ENCODE assay signal across 19 cellular contexts in genomic region chr10:31587691-31588090, GRCh38.
A peak's percentile ranks its signal among the peaks of the same experiment; 100 is the strongest.
DNase-seq lines count a peak whose midpoint lies in the region; ATAC-seq and TF ChIP-seq lines count a peak whose summit lies in the region.
"Had no signal": no experiment of that assay in that cellular context is flagged by ENCODE, and none has a peak within 500 bp of the region (broad histone marks: within the 10 kb centered on the region; RNA-seq: fewer than 3 reads in every experiment).

No MANE protein-coding gene starts in this region.

- peak overlapping the region; percentile 44 for H3K4me3 Mint-ChIP-seq in activated naive CD8-positive, alpha-beta T cell treated with anti-CD3 and anti-CD28 coated beads, Interleukin-2, amount 10 ng/mL, durations not matched to agents 7 days and 5 days
- no peak overlapping the region for H3K4me3 Mint-ChIP-seq in activated naive CD8-positive, alpha-beta T cell treated with anti-CD3 and anti-CD28 coated beads for 36 hours
- no peak overlapping the region for H3K4me3 Mint-ChIP-seq in dendritic cell treated with granulocyte-macrophage colony-stimulating factor and Interleukin-4, amounts not matched to agents 40 ng/mL and 50 ng/mL, for 4 days
- H3K4me3 Mint-ChIP-seq: GM23338 had no signal

- ATAC-seq in activated naive CD8-positive, alpha-beta T cell treated with anti-CD3 and anti-CD28 coated beads, Interleukin-2, amount 10 ng/mL, durations not matched to agents 7 days and 5 days (ENCODE audit: low read depth), result no peak
- ATAC-seq: A549; CD8-positive, alpha-beta T cell; GM12878; GM23338 had no signal

- H3K27ac Mint-ChIP-seq in activated naive CD8-positive, alpha-beta T cell treated with anti-CD3 and anti-CD28 coated beads, Interleukin-2, amount 10 ng/mL, durations not matched to agents 7 days and 5 days, result no peak overlapping the region
- no peak overlapping the region for H3K27ac Mint-ChIP-seq in activated naive CD8-positive, alpha-beta T cell treated with anti-CD3 and anti-CD28 coated beads for 36 hours
- H3K27ac Mint-ChIP-seq in dendritic cell treated with granulocyte-macrophage colony-stimulating factor and Interleukin-4, amounts not matched to agents 40 ng/mL and 50 ng/mL, for 4 days, result peak overlapping the region; percentile 83
- H3K27ac Mint-ChIP-seq: CD8-positive, alpha-beta T cell; GM23338 had no signal

- H3K4me1 Mint-ChIP-seq in activated naive CD8-positive, alpha-beta T cell treated with anti-CD3 and anti-CD28 coated beads, Interleukin-2, amount 10 ng/mL, durations not matched to agents 7 days and 5 days, result peaks cover 8% of the 10 kb centered on the region
- peaks cover 6% of the 10 kb centered on the region for H3K4me1 Mint-ChIP-seq in activated naive CD8-positive, alpha-beta T cell treated with anti-CD3 and anti-CD28 coated beads for 36 hours
- peaks cover 79% of the 10 kb centered on the region for H3K4me1 Mint-ChIP-seq in dendritic cell treated with granulocyte-macrophage colony-stimulating factor and Interleukin-4, amounts not matched to agents 40 ng/mL and 50 ng/mL, for 4 days (ENCODE audit: low read depth)

- peaks cover 23% of the 10 kb centered on the region for H3K4me1 ChIP-seq in left ventricle myocardium inferior

- DNase-seq in activated naive CD8-positive, alpha-beta T cell treated with anti-CD3 and anti-CD28 coated beads, Interleukin-2, amount 10 ng/mL, durations not matched to agents 7 days and 5 days, result no peak
- DNase-seq in activated naive CD8-positive, alpha-beta T cell treated with anti-CD3 and anti-CD28 coated beads for 36 hours, result no peak
- DNase-seq in left ventricle myocardium inferior (peak; percentile 47), cardiac septum (ENCODE audit: low spot score) (no peak), NOMO-1 treated with dmso at 0.1 percent for 144 hours (lab: John Stamatoyannopoulos, UW; ENCODE audit: unreplicated experiment) (no peak), GM10266 (ENCODE audit: extremely low spot score) (no peak), NCI-H226 (no peak)
- DNase-seq: AML-193; Calu3; CD8-positive, alpha-beta T cell; DMS79 treated with DMSO at 0.1 percent for 48 hours; GF-D8; HCEC 1CT had no signal

- H3K36me3 Mint-ChIP-seq in activated naive CD8-positive, alpha-beta T cell treated with anti-CD3 and anti-CD28 coated beads, Interleukin-2, amount 10 ng/mL, durations not matched to agents 7 days and 5 days, result peaks cover 2% of the 10 kb centered on the region
- peaks cover 1% of the 10 kb centered on the region for H3K36me3 Mint-ChIP-seq in activated naive CD8-positive, alpha-beta T cell treated with anti-CD3 and anti-CD28 coated beads for 36 hours
- H3K36me3 Mint-ChIP-seq in dendritic cell treated with granulocyte-macrophage colony-stimulating factor and Interleukin-4, amounts not matched to agents 40 ng/mL and 50 ng/mL, for 4 days (ENCODE audit: low read depth), result peaks cover 13% of the 10 kb centered on the region
- H3K36me3 Mint-ChIP-seq: CD8-positive, alpha-beta T cell had no signal

- no peaks in the 10 kb centered on the region for H3K27me3 ChIP-seq in left ventricle myocardium inferior (ENCODE audit: low read depth)

- H3K9me3 Mint-ChIP-seq in activated naive CD8-positive, alpha-beta T cell treated with anti-CD3 and anti-CD28 coated beads, Interleukin-2, amount 10 ng/mL, durations not matched to agents 7 days and 5 days, result peaks cover 10% of the 10 kb centered on the region
- H3K9me3 Mint-ChIP-seq in activated naive CD8-positive, alpha-beta T cell treated with anti-CD3 and anti-CD28 coated beads for 36 hours, result peaks cover 17% of the 10 kb centered on the region
- peaks cover 22% of the 10 kb centered on the region for H3K9me3 Mint-ChIP-seq in dendritic cell treated with granulocyte-macrophage colony-stimulating factor and Interleukin-4, amounts not matched to agents 40 ng/mL and 50 ng/mL, for 4 days

- no peak for TF ChIP-seq CTCF in left ventricle myocardium inferior (IDR thresholded peaks at IDR 0.05; ENCODE audit: borderline replicate concordance)
- no peak for TF ChIP-seq CTCF in GM10266 (IDR thresholded peaks at IDR 0.05; ENCODE audit: control insufficient read depth, insufficient read depth, low read depth, missing control alignments)

- intact Hi-C loops in left ventricle myocardium inferior (cut with micrococcal nuclease) (no loop called here), cardiac septum (cut with DNase I) (loop anchor here (5.0 kb wide), 1 partner anchor 120 kb away; no protein-coding TSS in a partner anchor)
- intact Hi-C loops in dendritic cell treated with granulocyte-macrophage colony-stimulating factor and Interleukin-4, amounts not matched to agents 40 ng/mL and 50 ng/mL, for 4 days (cut with micrococcal nuclease), result no loop called here

- peaks cover 35% of the 10 kb centered on the region for H3K9me3 ChIP-seq in left ventricle myocardium inferior (replicated peaks)

- no peaks in the 10 kb centered on the region for H3K36me3 ChIP-seq in left ventricle myocardium inferior

- no peak overlapping the region for H3K4me3 ChIP-seq in left ventricle myocardium inferior
- H3K4me3 ChIP-seq: A549, GM12878, GM23338 had no signal

- H3K27ac ChIP-seq in left ventricle myocardium inferior (replicated peaks), result peak overlapping the region; percentile 71
- H3K27ac ChIP-seq: 22Rv1, A549, HL-60 had no signal

- no peaks in the 10 kb centered on the region for H3K27me3 Mint-ChIP-seq in activated naive CD8-positive, alpha-beta T cell treated with anti-CD3 and anti-CD28 coated beads, Interleukin-2, amount 10 ng/mL, durations not matched to agents 7 days and 5 days
- H3K27me3 Mint-ChIP-seq in activated naive CD8-positive, alpha-beta T cell treated with anti-CD3 and anti-CD28 coated beads for 36 hours, result peaks cover 47% of the 10 kb centered on the region
- no peaks in the 10 kb centered on the region for H3K27me3 Mint-ChIP-seq in dendritic cell treated with granulocyte-macrophage colony-stimulating factor and Interleukin-4, amounts not matched to agents 40 ng/mL and 50 ng/mL, for 4 days

- POLR2A ChIA-PET in activated naive CD8-positive, alpha-beta T cell treated with anti-CD3 and anti-CD28 coated beads, Interleukin-2, amount 10 ng/mL, durations not matched to agents 7 days and 5 days (lab: Charles Lee), result no interaction called here
